ENCODE assay signal across 27 cellular contexts in genomic region chr1:213899413-213899812, GRCh38.
DNase-seq lines count a peak whose midpoint lies in the region; ATAC-seq, FAIRE-seq and TF ChIP-seq lines count a peak whose summit lies in the region.
"Had no signal": no experiment of that assay in that cellular context is flagged by ENCODE, and none has a peak within 500 bp of the region (broad histone marks: within the 10 kb centered on the region; RNA-seq: fewer than 3 reads in every experiment).

No MANE protein-coding gene starts in this region.

- TF ChIP-seq CTCF in right lobe of liver (IDR thresholded peaks at IDR 0.05) (no peak), HepG2 (CRISPR knock-in tag; IDR thresholded peaks at IDR 0.05) (no peak)

- POLR2A ChIA-PET in HepG2 (lab: Yijun Ruan, JAX) = no interaction called here

- in situ Hi-C loops in HepG2 (cut with HindIII; ENCODE audit: extremely low pct_ligation_motif_present, low pct_unique_long_range_greater_than_20kb) = no loop called here

- ATAC-seq in right lobe of liver (peak; percentile 26 to 70 (median 42)), HepG2 (no peak)
- ATAC-seq: Panc1 had no signal

- peaks cover 0 to 7% (median under 1%) of the 10 kb centered on the region in 6 donors for H3K9me3 Mint-ChIP-seq in immature natural killer cell

- H3K36me3 ChIP-seq in right lobe of liver (no peaks in the 10 kb centered on the region), HepG2 (replicated peaks in 1 of 2; ENCODE audit: control insufficient read depth in 1 of 2, insufficient read depth in 2 of 2, low read length in 2 of 2) (no peaks in the 10 kb centered on the region)
- H3K36me3 ChIP-seq: HAP-1 had no signal

- no TSS peak for BruUV-seq in HepG2 (replicated peaks; lab: Mats Ljungman, UMichigan)

- TF ChIP-seq POLR2A in right lobe of liver (IDR thresholded peaks at IDR 0.05) (no peak), HepG2 (IDR thresholded peaks at IDR 0.05; ENCODE audit: insufficient read depth in 1 of 2, low read depth in 2 of 2, low read length in 2 of 2) (no peak)

- CTCF ChIA-PET in HepG2 (lab: Yijun Ruan, JAX; ENCODE audit: low intra/inter-chr PET ratio, low total read pairs) = no interaction called here

- H3K4me3 ChIP-seq in right lobe of liver (no peak overlapping the region), HepG2 (replicated peaks in 1 of 3; ENCODE audit: insufficient read depth in 1 of 3, low read depth in 2 of 3, low read length in 3 of 3) (no peak overlapping the region)
- H3K4me3 ChIP-seq: HAP-1 had no signal

- intact Hi-C loops in right lobe of liver (cut with DNase I) = no loop called here
- intact Hi-C loops in HepG2 (cut with micrococcal nuclease; ENCODE audit: unreplicated experiment) = no loop called here

- no peak for FAIRE-seq in HepG2 (lab: Jason Lieb, UNC)
- FAIRE-seq: A204.1, GM12891 had no signal

- no peaks in the 10 kb centered on the region for H4K20me1 ChIP-seq in HepG2 (ENCODE audit: insufficient read depth, low read length)

- H3K27ac ChIP-seq in right lobe of liver (no peak overlapping the region), HepG2 (ENCODE audit: extremely low read length, insufficient read depth, low read length) (no peak overlapping the region)
- H3K27ac ChIP-seq: KMS-11, RWPE1 had no signal

- H3K27me3 ChIP-seq in right lobe of liver (no peaks in the 10 kb centered on the region), HepG2 (ENCODE audit: control insufficient read depth in 1 of 2, insufficient read depth in 2 of 2, low read length in 2 of 2) (no peaks in the 10 kb centered on the region)

- H3K4me3 Mint-ChIP-seq in immature natural killer cell = no peak overlapping the region
- H3K4me3 Mint-ChIP-seq: CD4-positive, alpha-beta memory T cell had no signal

- H3K4me2 ChIP-seq in HepG2 (ENCODE audit: low read depth, low read length) = no peak overlapping the region
- H3K4me2 ChIP-seq: KMS-11 had no signal

- H3K4me1 ChIP-seq in right lobe of liver (no peaks in the 10 kb centered on the region), HepG2 (ENCODE audit: insufficient read depth, low read length) (peaks cover 8% of the 10 kb centered on the region; the same call in 1 of the 2 replicates)
- H3K4me1 ChIP-seq: HAP-1 had no signal

- H3K4me1 Mint-ChIP-seq in immature natural killer cell = no peaks in the 10 kb centered on the region
- H3K4me1 Mint-ChIP-seq: CD4-positive, alpha-beta memory T cell had no signal

- no peak overlapping the region for H2AFZ ChIP-seq in HepG2 (ENCODE audit: low read length)

- H3K9ac ChIP-seq in HepG2 (ENCODE audit: insufficient read depth, low read depth, low read length) = no peak overlapping the region
- H3K9ac ChIP-seq: KMS-11 had no signal

- no peak overlapping the region for H3K27ac Mint-ChIP-seq in immature natural killer cell
- H3K27ac Mint-ChIP-seq: CD4-positive, alpha-beta memory T cell had no signal

- no peak for TF ChIP-seq RAD21 in HepG2 (CRISPR knock-in tag; IDR thresholded peaks at IDR 0.05)

- H3K27me3 Mint-ChIP-seq in immature natural killer cell (ENCODE audit: low read depth in 3 of 3) = peaks cover 0 to 5% (median 2%) of the 10 kb centered on the region in 3 donors

- H3K36me3 Mint-ChIP-seq in immature natural killer cell = no peaks in the 10 kb centered on the region
- H3K36me3 Mint-ChIP-seq: CD4-positive, alpha-beta memory T cell had no signal

- TF ChIP-seq EP300 in HepG2 (IDR thresholded peaks at IDR 0.05; ENCODE audit: low read depth in 2 of 2, low read length in 2 of 2) (no peak), HepG2 (CRISPR knock-in tag; IDR thresholded peaks at IDR 0.05; ENCODE audit: borderline replicate concordance) (no peak)

- no peaks in the 10 kb centered on the region for H3K79me2 ChIP-seq in HepG2 (ENCODE audit: insufficient read depth, low read length)

- DNase-seq in right lobe of liver (no peak), HepG2 (ENCODE audit: low spot score) (no peak), SKM-1 (lab: John Stamatoyannopoulos, UW; ENCODE audit: unreplicated experiment) (peak; percentile 85), left kidney (ENCODE audit: low read depth, low spot score) (peak; percentile 15), immature natural killer cell (no peak), NCI-H1048 (lab: John Stamatoyannopoulos, UW) (no peak)
- DNase-seq in stimulated activated CD8-positive, alpha-beta memory T cell treated with anti-CD3 and anti-CD28 coated beads, Interleukin-4, amount 100 ng/mL, for 48 hours = no peak
- DNase-seq: C1 segment of cervical spinal cord; CD4-positive, alpha-beta memory T cell; COR-L47; DMS79; EL; GF-D8; GOT3; IMR-90; MM.1S; NCI-H2029 treated with DMSO at 0.1 percent for 48 hours; NCI-H446 treated with DMSO at 0.1 percent for 48 hours; NCI-H526; NCI-H82; SHP77 had no signal

- H3K9me3 ChIP-seq in right lobe of liver (no peaks in the 10 kb centered on the region), HepG2 (ENCODE audit: low read length) (no peaks in the 10 kb centered on the region)
- H3K9me3 ChIP-seq: HAP-1 had no signal

- WGBS in right lobe of liver (ENCODE audit: insufficient coverage, low coverage, low lambda C conversion rate, missing lambda C conversion rate) = 38% methylated on average over 4 of the region's 4 CpGs
- 95% methylated on average over 4 of the region's 4 CpGs for WGBS in HepG2 (ENCODE audit: low lambda C conversion rate)

TF ChIP-seq in HepG2, 621 proteins besides CTCF, POLR2A, EP300 and RAD21:
- TF ChIP-seq, protein P1, sequence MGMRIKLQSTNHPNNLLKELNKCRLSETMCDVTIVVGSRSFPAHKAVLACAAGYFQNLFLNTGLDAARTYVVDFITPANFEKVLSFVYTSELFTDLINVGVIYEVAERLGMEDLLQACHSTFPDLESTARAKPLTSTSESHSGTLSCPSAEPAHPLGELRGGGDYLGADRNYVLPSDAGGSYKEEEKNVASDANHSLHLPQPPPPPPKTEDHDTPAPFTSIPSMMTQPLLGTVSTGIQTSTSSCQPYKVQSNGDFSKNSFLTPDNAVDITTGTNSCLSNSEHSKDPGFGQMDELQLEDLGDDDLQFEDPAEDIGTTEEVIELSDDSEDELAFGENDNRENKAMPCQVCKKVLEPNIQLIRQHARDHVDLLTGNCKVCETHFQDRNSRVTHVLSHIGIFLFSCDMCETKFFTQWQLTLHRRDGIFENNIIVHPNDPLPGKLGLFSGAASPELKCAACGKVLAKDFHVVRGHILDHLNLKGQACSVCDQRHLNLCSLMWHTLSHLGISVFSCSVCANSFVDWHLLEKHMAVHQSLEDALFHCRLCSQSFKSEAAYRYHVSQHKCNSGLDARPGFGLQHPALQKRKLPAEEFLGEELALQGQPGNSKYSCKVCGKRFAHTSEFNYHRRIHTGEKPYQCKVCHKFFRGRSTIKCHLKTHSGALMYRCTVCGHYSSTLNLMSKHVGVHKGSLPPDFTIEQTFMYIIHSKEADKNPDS (CRISPR knock-in tag; IDR thresholded peaks at IDR 0.05) = no peak
- TF ChIP-seq ZC3H13 (CRISPR knock-in tag; IDR thresholded peaks at IDR 0.05) (no peak), ZBTB8A (CRISPR knock-in tag; IDR thresholded peaks at IDR 0.05; ENCODE audit: borderline replicate concordance, low read depth) (no peak), ZBTB7B (CRISPR knock-in tag; IDR thresholded peaks at IDR 0.05) (no peak), ZNF333 (CRISPR knock-in tag; IDR thresholded peaks at IDR 0.05; ENCODE audit: borderline replicate concordance) (no peak), FOXM1 (CRISPR knock-in tag; IDR thresholded peaks at IDR 0.05) (no peak)

Comparison
In these comparisons a context has a peak if more than half of its experiments do, and no peak if none do; other contexts are left out.
1. DNase-seq: peak in SKM-1 (single experiment) and left kidney (single experiment); none in right lobe of liver (0 of 3), HepG2 (single experiment), stimulated activated CD8-positive, alpha-beta memory T cell treated with anti-CD3 and anti-CD28 coated beads, Interleukin-4, amount 100 ng/mL, for 48 hours (single experiment), immature natural killer cell (0 of 3) and NCI-H1048 (single experiment).